8 cellular contexts compared by ENCODE assay signal in genomic region chr1:209860293-209860881, GRCh38. TPM values are rescaled to one million over a fixed set of nuclear protein-coding genes. Genes with fewer than 3 reads are reported as not detected.
DNase-seq lines count a peak whose midpoint lies in the region; ATAC-seq, FAIRE-seq and TF ChIP-seq lines count a peak whose summit lies in the region.

No MANE protein-coding gene starts in this region.

- H3K36me3 ChIP-seq in SU-DHL-6 (ENCODE audit: low read length) (no peaks in the 10 kb centered on the region), left ventricle myocardium inferior (no peaks in the 10 kb centered on the region)

- TF ChIP-seq CTCF in SU-DHL-6 (IDR thresholded peaks at IDR 0.05; ENCODE audit: insufficient read depth, low read length, poor library complexity, severe bottlenecking): peak; percentile 70
- peak; percentile 91 for TF ChIP-seq CTCF in left ventricle myocardium inferior (IDR thresholded peaks at IDR 0.05; ENCODE audit: borderline replicate concordance)
- peak; percentile 90 for TF ChIP-seq CTCF in retinal pigment epithelial cell (conservative IDR thresholded peaks at IDR 0.05; ENCODE audit: low read depth, low read length)

- H3K27ac ChIP-seq in SU-DHL-6 (ENCODE audit: low read depth, low read length) (no peak overlapping the region), left ventricle myocardium inferior (replicated peaks) (no peak overlapping the region)

- H4K20me1 ChIP-seq in SU-DHL-6 (ENCODE audit: low read depth, low read length): no peaks in the 10 kb centered on the region

- H3K9me3 ChIP-seq in SU-DHL-6 (ENCODE audit: insufficient read depth, low read length) (no peaks in the 10 kb centered on the region), left ventricle myocardium inferior (replicated peaks) (no peaks in the 10 kb centered on the region)

- peak; percentile 91 for ATAC-seq in HG02610 (IDR thresholded peaks at IDR 0.05; ENCODE audit: unreplicated experiment)

- H3K4me2 ChIP-seq in SU-DHL-6 (ENCODE audit: low read depth, low read length, poor library complexity, severe bottlenecking): no peak overlapping the region

- H3K9me2 ChIP-seq in SU-DHL-6 (replicated peaks; ENCODE audit: insufficient read depth, low read length): no peaks in the 10 kb centered on the region

- intact Hi-C loops in left ventricle myocardium inferior (cut with micrococcal nuclease): loop anchor here (10.0 kb wide), 1 partner anchor 124 kb away; no protein-coding TSS in a partner anchor

- no peaks in the 10 kb centered on the region for H3F3A ChIP-seq in SU-DHL-6 (ENCODE audit: insufficient read depth)

- H3K4me3 ChIP-seq in SU-DHL-6 (ENCODE audit: insufficient read depth, low read length, poor library complexity, severe bottlenecking) (no peak overlapping the region), left ventricle myocardium inferior (no peak overlapping the region), retinal pigment epithelial cell (ENCODE audit: low read length) (no peak overlapping the region)

- peak; percentile 38 for FAIRE-seq in GM12891 (lab: Jason Lieb, UNC)

- H3K27me3 ChIP-seq in SU-DHL-6 (ENCODE audit: low read length) (no peaks in the 10 kb centered on the region), left ventricle myocardium inferior (ENCODE audit: low read depth) (peaks cover 43% of the 10 kb centered on the region)

- no peaks in the 10 kb centered on the region for H3K4me1 ChIP-seq in left ventricle myocardium inferior

- no peak overlapping the region for H3K9ac ChIP-seq in SU-DHL-6 (ENCODE audit: low read length)

- DNase-seq in GM12891 (ENCODE audit: insufficient read length, low spot score) (peak; percentile 69), NCI-H1092 treated with DMSO at 0.1 percent for 48 hours (lab: John Stamatoyannopoulos, UW) (peak; percentile 91), left ventricle myocardium inferior (peak; percentile 66), retinal pigment epithelial cell (ENCODE audit: low read depth) (peak; percentile 75), cortex of kidney (lab: John Stamatoyannopoulos, UW) (no peak)
- DNase-seq in activated naive CD8-positive, alpha-beta T cell treated with anti-CD3 and anti-CD28 coated beads, Interleukin-2, amount 50 U/mL, for 16 hours (ENCODE audit: low read depth, low spot score): peak; percentile 43

- H3K79me2 ChIP-seq in SU-DHL-6 (ENCODE audit: insufficient read depth, low read length): no peaks in the 10 kb centered on the region

- TF ChIP-seq POLR2A in GM12891 (IDR thresholded peaks at IDR 0.05; ENCODE audit: low read depth, low read length): no peak

- no peak overlapping the region for H2AFZ ChIP-seq in SU-DHL-6 (ENCODE audit: low read depth, low read length, severe bottlenecking)

TF ChIP-seq in GM12891, 5 proteins besides CTCF, POLR2A, EP300 and RAD21:
- TF ChIP-seq PAX5 (IDR thresholded peaks at IDR 0.05; ENCODE audit: insufficient read depth, low read length, severe bottlenecking) (no peak), POU2F2 (IDR thresholded peaks at IDR 0.05; ENCODE audit: low read depth, low read length) (no peak), TAF1 (IDR thresholded peaks at IDR 0.05; ENCODE audit: low read depth, low read length) (no peak), SPI1 (IDR thresholded peaks at IDR 0.05; ENCODE audit: low read depth, low read length) (no peak), POLR2AphosphoS5 (IDR thresholded peaks at IDR 0.05; ENCODE audit: low read depth, low read length) (no peak)

RNA-seq across cellular contexts. Expression of gene UTP25, which starts 32.6 kb away (rescaled TPM):
- 2.5 TPM for polyA plus RNA-seq in GM12891 (2012; ENCODE audit: low read depth, missing spikeins)
- 2.4 TPM for total RNA-seq in left ventricle myocardium inferior

RNA-seq across cellular contexts. Expression of gene IRF6, which starts 54.4 kb away (rescaled TPM):
- polyA plus RNA-seq in GM12891 (2012; ENCODE audit: low read depth, missing spikeins): 1.1 TPM
- 43.3 TPM for total RNA-seq in left ventricle myocardium inferior
